8 cellular contexts compared by ENCODE assay signal in genomic region chr11:85663781-85664560, GRCh38. TPM values are rescaled to one million over a fixed set of nuclear protein-coding genes. Genes with fewer than 3 reads are reported as not detected.
DNase-seq lines count a peak whose midpoint lies in the region; ATAC-seq and TF ChIP-seq lines count a peak whose summit lies in the region.

No MANE protein-coding gene starts in this region.

- TF ChIP-seq CTCF in RWPE2 (IDR thresholded peaks at IDR 0.05; ENCODE audit: poor library complexity, severe bottlenecking) (peak; percentile 58), omental fat pad (IDR thresholded peaks at IDR 0.05) (no peak)

- no peaks in the 10 kb centered on the region for H3K9me3 ChIP-seq in RWPE2 (ENCODE audit: severe bottlenecking)
- no peaks in the 10 kb centered on the region for H3K9me3 ChIP-seq in thymus (ENCODE audit: control insufficient read depth)

- H3K4me1 ChIP-seq in RWPE2 (ENCODE audit: insufficient read depth, poor library complexity, severe bottlenecking): peaks cover 26% of the 10 kb centered on the region
- H3K4me1 ChIP-seq in thymus (ENCODE audit: control insufficient read depth, insufficient read depth, low read length): peaks cover 4% of the 10 kb centered on the region

- 0 out of 2 replicates have a peak, but pooled peaks have one; percentile 5 for TF ChIP-seq EP300 in Ishikawa (IDR thresholded peaks at IDR 0.05; ENCODE audit: borderline replicate concordance)

- DNase-seq in ELF-1 (ENCODE audit: low read depth, low spot score) (peak; percentile 85), RWPE2 (ENCODE audit: low spot score) (no peak), globus pallidus (ENCODE audit: low spot score) (peak; percentile 77), omental fat pad (ENCODE audit: low spot score) (peak; percentile 35)
- peak; percentile 71 to 85 (median 80) for DNase-seq in activated naive CD4-positive, alpha-beta T cell (lab: John Stamatoyannopoulos, UW)

- H3K4me3 ChIP-seq in RWPE2 (ENCODE audit: severe bottlenecking): peak overlapping the region; percentile 74
- peak overlapping the region; percentile 80 for H3K4me3 ChIP-seq in thymus (ENCODE audit: low read length)

- TF ChIP-seq RAD21 in Ishikawa (IDR thresholded peaks at IDR 0.05; ENCODE audit: low read depth): peak; percentile 5; the same call in 1 of the 2 replicates

- ATAC-seq in GM21717 (IDR thresholded peaks at IDR 0.05; ENCODE audit: unreplicated experiment) (peak; percentile 73), RWPE2 (ENCODE audit: low read depth) (peak; percentile 32), omental fat pad (ENCODE audit: low FRiP score) (peak; percentile 24)

- peaks cover 50% of the 10 kb centered on the region for H3K36me3 ChIP-seq in RWPE2 (ENCODE audit: low read depth)
- no peaks in the 10 kb centered on the region for H3K36me3 ChIP-seq in thymus (ENCODE audit: control insufficient read depth, insufficient read depth)

- H3K27me3 ChIP-seq in RWPE2 (ENCODE audit: insufficient read depth, poor library complexity, severe bottlenecking) (no peaks in the 10 kb centered on the region), thymus (ENCODE audit: control insufficient read depth, insufficient read depth) (no peaks in the 10 kb centered on the region)

- under 1% methylated on average over 70 of the region's 70 CpGs for WGBS in thymus

- H3K27ac ChIP-seq in RWPE2 (ENCODE audit: poor library complexity, severe bottlenecking) (peak overlapping the region; percentile 75), thymus (ENCODE audit: low read depth) (peak overlapping the region; percentile 99)

TF ChIP-seq in Ishikawa, 13 proteins besides CTCF, POLR2A, EP300 and RAD21:
- TF ChIP-seq USF1 (IDR thresholded peaks at IDR 0.05) (no peak), TCF12 (IDR thresholded peaks at IDR 0.05; ENCODE audit: low read depth) (peak; percentile 8; the same call in 1 of the 2 replicates)

RNA-seq across cellular contexts. Expression of gene CREBZF, which starts 1.0 kb away (rescaled TPM):
- 10 to 100 TPM; 39.0 to 81.0 (median 48.0) TPM for total RNA-seq in omental fat pad
- polyA plus RNA-seq in thymus: 51.8 TPM

RNA-seq across cellular contexts. Expression of gene TMEM126A, which starts 16.2 kb away (rescaled TPM):
- total RNA-seq in omental fat pad: 10 to 100 TPM; 14.3 to 40.6 (median 29.1) TPM
- polyA plus RNA-seq in thymus: 55.7 TPM

RNA-seq across cellular contexts. Expression of gene CCDC89, which starts 22.0 kb away (rescaled TPM):
- total RNA-seq in omental fat pad: 1 to 10 TPM in 3 of 4 donors, under 1 TPM in 1; 0.60 to 1.7 (median 1.4) TPM
- 0.78 TPM for polyA plus RNA-seq in thymus

RNA-seq across cellular contexts. Expression of gene TMEM126B, which starts 35.6 kb away (rescaled TPM):
- total RNA-seq in omental fat pad: 10 to 100 TPM; 37.3 to 70.1 (median 54.7) TPM
- 107 TPM for polyA plus RNA-seq in thymus

RNA-seq across cellular contexts. Expression of gene DLG2, which starts 36.8 kb away (rescaled TPM):
- total RNA-seq in omental fat pad: 10 to 100 TPM in 2 of 4 donors, 1 to 10 TPM in 2; 4.8 to 13.2 (median 8.1) TPM
- polyA plus RNA-seq in thymus: 4.8 TPM
